ENCODE assay signal across 13 cellular contexts in genomic region chr6:154766993-154767392, GRCh38.
DNase-seq lines count a peak whose midpoint lies in the region; ATAC-seq lines count a peak whose summit lies in the region.
"Had no signal": no experiment of that assay in that cellular context is flagged by ENCODE, and none has a peak within 500 bp of the region (broad histone marks: within the 10 kb centered on the region; RNA-seq: fewer than 3 reads in every experiment).

No MANE protein-coding gene starts in this region.

- DNase-seq in DMS79 treated with DMSO at 0.1 percent for 48 hours (lab: John Stamatoyannopoulos, UW) (peak; percentile 19), DMS79 (lab: John Stamatoyannopoulos, UW) (no peak), OCI-M1 (lab: John Stamatoyannopoulos, UW) (peak; percentile 28), fibroblast of peridontal ligament (ENCODE audit: extremely low read depth) (peak; percentile 40), pons (ENCODE audit: low spot score) (peak; percentile 22), HuH-7.5 (ENCODE audit: low spot score) (no peak)
- DNase-seq: 8988T; activated naive CD8-positive, alpha-beta T cell treated with anti-CD3 and anti-CD28 coated beads for 36 hours; HCEC 1CT; mesendoderm; NCI-H1436 treated with DMSO at 0.1 percent for 48 hours had no signal

- no peak for ATAC-seq in GM21825 (IDR thresholded peaks at IDR 0.05; ENCODE audit: unreplicated experiment)
- no peak for ATAC-seq in GM18861 (IDR thresholded peaks at IDR 0.05; ENCODE audit: unreplicated experiment)

Comparison
In these comparisons a context has a peak if more than half of its experiments do, and no peak if none do; other contexts are left out.
1. DNase-seq: peak in DMS79 treated with DMSO at 0.1 percent for 48 hours (single experiment), OCI-M1 (single experiment), fibroblast of peridontal ligament (single experiment) and pons (single experiment); none in DMS79 (single experiment) and HuH-7.5 (single experiment).